In genomic region chr19:16144216-16144581, GRCh38 we compare ENCODE assay signal across 12 cellular contexts. TPM values are rescaled to one million over a fixed set of nuclear protein-coding genes. Genes with fewer than 3 reads are reported as not detected.
A peak's percentile ranks its signal among the peaks of the same experiment; 100 is the strongest.
DNase-seq lines count a peak whose midpoint lies in the region; ATAC-seq and TF ChIP-seq lines count a peak whose summit lies in the region.
"Had no signal": no experiment of that assay in that cellular context is flagged by ENCODE, and none has a peak within 500 bp of the region (broad histone marks: within the 10 kb centered on the region; RNA-seq: fewer than 3 reads in every experiment).

No MANE protein-coding gene starts in this region.

- no peaks in the 10 kb centered on the region for H4K20me1 ChIP-seq in PC-9 (ENCODE audit: insufficient read depth)

- TF ChIP-seq CTCF in PC-9 (conservative IDR thresholded peaks at IDR 0.05) (no peak), esophagus squamous epithelium (IDR thresholded peaks at IDR 0.05) (no peak), stomach (IDR thresholded peaks at IDR 0.05) (no peak)

- H3K4me1 ChIP-seq in PC-9 (replicated peaks; ENCODE audit: insufficient read depth) (peaks cover 30% of the 10 kb centered on the region), esophagus squamous epithelium (peaks cover 0 to 17% (median 10%) of the 10 kb centered on the region in 3 donors), stomach (peaks cover 0 to 39% (median 22%) of the 10 kb centered on the region in 4 donors)
- H3K4me1 ChIP-seq: gastroesophageal sphincter had no signal

- no TSS peak for BruUV-seq in PC-9 (replicated peaks; lab: Mats Ljungman, UMichigan)

- POLR2A ChIA-PET in PC-9 (lab: Charles Lee; ENCODE audit: unreplicated experiment) = interaction anchor here (0.6 to 1.0 kb wide), 3 partner anchors 8 to 1454 kb away, joined by 3 to 5 read pairs (median 3); partner anchors contain the start of gene ZNF333

- H3K79me2 ChIP-seq in PC-9 (ENCODE audit: low read depth) = no peaks in the 10 kb centered on the region

- peaks cover 50% of the 10 kb centered on the region for H3K36me3 Mint-ChIP-seq in activated CD8-positive, alpha-beta memory T cell treated with anti-CD3 and anti-CD28 coated beads, Interleukin-2, amount 10 ng/mL, durations not matched to agents 7 days and 5 days

- H3K4me2 ChIP-seq in PC-9 = peak overlapping the region; percentile 80

- TF ChIP-seq EP300 in stomach (IDR thresholded peaks at IDR 0.05) = no peak

- CTCF ChIA-PET in activated CD8-positive, alpha-beta memory T cell treated with anti-CD3 and anti-CD28 coated beads, Interleukin-2, amount 10 ng/mL, durations not matched to agents 7 days and 5 days (lab: Charles Lee) = interaction anchor here (0.6 to 4.0 kb wide), 21 partner anchors 9 to 572 kb away, joined by 3 to 34 read pairs (median 4); partner anchors contain the start of genes FAM32A, RAB8A and TPM4
- CTCF ChIA-PET in PC-9 (lab: Charles Lee) = interaction anchor here (0.6 to 1.0 kb wide), 2 partner anchors 18 to 99 kb away, joined by 3 to 9 read pairs; no protein-coding TSS in a partner anchor

- H3K27ac ChIP-seq in PC-9 (peak overlapping the region; percentile 71), esophagus squamous epithelium (peak overlapping the region in 3 of 4 donors; percentile 25 to 75 (median 66)), stomach (peak overlapping the region; percentile 65 to 90 (median 86))
- H3K27ac ChIP-seq: gastroesophageal sphincter, GM23248 had no signal

- no peak for TF ChIP-seq POLR2A in esophagus squamous epithelium (IDR thresholded peaks at IDR 0.05)
- TF ChIP-seq POLR2A in stomach (IDR thresholded peaks at IDR 0.05) = no peak

- H3K9me3 Mint-ChIP-seq in activated CD8-positive, alpha-beta memory T cell treated with anti-CD3 and anti-CD28 coated beads, Interleukin-2, amount 10 ng/mL, durations not matched to agents 7 days and 5 days (ENCODE audit: low read depth) = peaks cover 2% of the 10 kb centered on the region

- H3K27me3 Mint-ChIP-seq in activated CD8-positive, alpha-beta memory T cell treated with anti-CD3 and anti-CD28 coated beads, Interleukin-2, amount 10 ng/mL, durations not matched to agents 7 days and 5 days = no peaks in the 10 kb centered on the region

- H3K4me3 Mint-ChIP-seq in activated CD8-positive, alpha-beta memory T cell treated with anti-CD3 and anti-CD28 coated beads, Interleukin-2, amount 10 ng/mL, durations not matched to agents 7 days and 5 days = peak overlapping the region; percentile 98

- no peak for DNase-seq in activated CD8-positive, alpha-beta memory T cell treated with anti-CD3 and anti-CD28 coated beads, Interleukin-2, amount 10 ng/mL, durations not matched to agents 7 days and 5 days
- no peak for DNase-seq in activated CD8-positive, alpha-beta memory T cell treated with anti-CD3 and anti-CD28 coated beads, Interleukin-2, amount 50 U/mL, for 4 hours
- DNase-seq in PC-9 (no peak), esophagus squamous epithelium (lab: John Stamatoyannopoulos, UW) (no peak), stomach (no peak), HUDEP-2 (lab: John Stamatoyannopoulos, UW; ENCODE audit: unreplicated experiment in 76 of 76) (no peak), kidney glomerular epithelial cell (lab: John Stamatoyannopoulos, UW) (no peak)
- DNase-seq: GM23248 had no signal

- H3F3A ChIP-seq in PC-9 (ENCODE audit: insufficient read depth, low read depth) = peaks cover 21% of the 10 kb centered on the region; the same call in 1 of the 2 replicates

- no peaks in the 10 kb centered on the region for H3K9me3 ChIP-seq in PC-9 (ENCODE audit: insufficient read depth, low read depth)
- H3K9me3 ChIP-seq in esophagus squamous epithelium = no peaks in the 10 kb centered on the region
- no peaks in the 10 kb centered on the region for H3K9me3 ChIP-seq in stomach
- H3K9me3 ChIP-seq: gastroesophageal sphincter had no signal

- H3K36me3 ChIP-seq in PC-9 (ENCODE audit: low read depth) = no peaks in the 10 kb centered on the region
- no peaks in the 10 kb centered on the region for H3K36me3 ChIP-seq in esophagus squamous epithelium
- peaks cover 0 to 10% (median 7%) of the 10 kb centered on the region in 4 donors for H3K36me3 ChIP-seq in stomach
- H3K36me3 ChIP-seq: gastroesophageal sphincter had no signal

- no peak overlapping the region for H2AFZ ChIP-seq in PC-9
- H2AFZ ChIP-seq: GM23248 had no signal

- no peaks in the 10 kb centered on the region for H3K9me2 ChIP-seq in PC-9 (ENCODE audit: insufficient read depth)

- peak overlapping the region; percentile 100 for H3K27ac Mint-ChIP-seq in activated CD8-positive, alpha-beta memory T cell treated with anti-CD3 and anti-CD28 coated beads, Interleukin-2, amount 10 ng/mL, durations not matched to agents 7 days and 5 days

- H3K27me3 ChIP-seq in PC-9 (ENCODE audit: insufficient read depth, low read depth) = no peaks in the 10 kb centered on the region
- peaks cover 0 to 17% (median 0%) of the 10 kb centered on the region in 4 donors for H3K27me3 ChIP-seq in esophagus squamous epithelium
- peaks cover 0 to 10% (median 0%) of the 10 kb centered on the region in 3 donors for H3K27me3 ChIP-seq in stomach

- H3K4me3 ChIP-seq in PC-9 = peak overlapping the region; percentile 52; the same call in 1 of the 2 replicates
- peak overlapping the region in 2 of 4 donors; percentile 16 to 54 for H3K4me3 ChIP-seq in esophagus squamous epithelium
- H3K4me3 ChIP-seq in stomach = peak overlapping the region; percentile 37 to 50 (median 42)
- H3K4me3 ChIP-seq: gastroesophageal sphincter, GM23248 had no signal

- 33 to 57% methylated on average over 1 of the region's 1 CpG for WGBS in esophagus squamous epithelium, 2 donors
- WGBS in stomach, 5 donors = 22 to 50% (median 41%) methylated on average over 1 of the region's 1 CpG

- peaks cover 71% of the 10 kb centered on the region for H3K4me1 Mint-ChIP-seq in activated CD8-positive, alpha-beta memory T cell treated with anti-CD3 and anti-CD28 coated beads, Interleukin-2, amount 10 ng/mL, durations not matched to agents 7 days and 5 days

- ATAC-seq in activated CD8-positive, alpha-beta memory T cell treated with anti-CD3 and anti-CD28 coated beads, Interleukin-2, amount 10 ng/mL, durations not matched to agents 7 days and 5 days = peak; percentile 7
- no peak for ATAC-seq in HG03159 (IDR thresholded peaks at IDR 0.05; ENCODE audit: unreplicated experiment)
- ATAC-seq: gastroesophageal sphincter had no signal

- intact Hi-C loops in PC-9 (cut with micrococcal nuclease; ENCODE audit: unreplicated experiment) = no loop called here
- intact Hi-C loops in esophagus squamous epithelium (cut with DNase I) = no loop called here
- intact Hi-C loops in stomach (cut with DNase I; ENCODE audit: low total_unique reads) = no loop called here

RNA-seq across cellular contexts. Expression of gene HSH2D, which starts 0.7 kb away (rescaled TPM):
- total RNA-seq in activated CD8-positive, alpha-beta memory T cell treated with anti-CD3 and anti-CD28 coated beads, Interleukin-2, amount 10 ng/mL, durations not matched to agents 7 days and 5 days = 100 to 1,000 TPM; 181 to 199 TPM
- total RNA-seq in PC-9 (2021) (10.9 and 13.7 TPM in 2 replicates), esophagus squamous epithelium (1 to 10 TPM in 1 of 4 donors, under 1 TPM in 2, not detected in 1; 0.31 to 1.1 (median 0.41) TPM), stomach (10 to 100 TPM in 3 of 5 donors, 1 to 10 TPM in 2; 6.2 to 24.5 (median 10.6) TPM)
- 10 to 100 TPM in 1 of 3 donors, 1 to 10 TPM in 2; 8.2 to 17.7 (median 8.2) TPM for polyA plus RNA-seq in stomach
- total RNA-seq: GM23248 had no signal
- polyA plus RNA-seq: GM23248 had no signal

RNA-seq across cellular contexts. Expression of gene CIB3, which starts 29.1 kb away (rescaled TPM):
- not detected for total RNA-seq in activated CD8-positive, alpha-beta memory T cell treated with anti-CD3 and anti-CD28 coated beads, Interleukin-2, amount 10 ng/mL, durations not matched to agents 7 days and 5 days
- total RNA-seq in PC-9 (2021) = not detected in 2 replicates
- not detected for total RNA-seq in esophagus squamous epithelium
- not detected for total RNA-seq in stomach
- not detected for polyA plus RNA-seq in stomach
- total RNA-seq: gastroesophageal sphincter; GM23248; lower leg skin; T-helper 1 cell treated with Interleukin-12 subunit alpha and Interleukin-12 subunit beta and Interleukin-4 antibody, amounts not matched to agents 30 ng/mL and 1 ng/mL, for 36 hours had no signal
- polyA plus RNA-seq: GM23248 had no signal

RNA-seq across cellular contexts. Expression of gene RAB8A, which starts 32.5 kb away (rescaled TPM):
- 100 to 1,000 TPM; 204 to 271 TPM for total RNA-seq in activated CD8-positive, alpha-beta memory T cell treated with anti-CD3 and anti-CD28 coated beads, Interleukin-2, amount 10 ng/mL, durations not matched to agents 7 days and 5 days
- total RNA-seq in PC-9 (2021) = 87.9 and 104 TPM in 2 replicates
- total RNA-seq in esophagus squamous epithelium = 10 to 100 TPM; 39.5 to 70.9 (median 46.4) TPM
- 10 to 100 TPM in 3 of 5 donors, 1 to 10 TPM in 2; 1.8 to 49.4 (median 11.2) TPM for total RNA-seq in stomach
- polyA plus RNA-seq in stomach = 10 to 100 TPM; 25.4 to 63.4 (median 39.4) TPM

RNA-seq across cellular contexts. Expression of gene FAM32A, which starts 41.0 kb away (rescaled TPM):
- 10 to 100 TPM; 64.6 to 72.0 TPM for total RNA-seq in activated CD8-positive, alpha-beta memory T cell treated with anti-CD3 and anti-CD28 coated beads, Interleukin-2, amount 10 ng/mL, durations not matched to agents 7 days and 5 days
- total RNA-seq in PC-9 (2021) (44.3 and 66.5 TPM in 2 replicates), esophagus squamous epithelium (10 to 100 TPM; 53.5 to 97.4 (median 70.8) TPM), stomach (100 to 1,000 TPM in 2 of 5 donors, 10 to 100 TPM in 2, 1 to 10 TPM in 1; 8.2 to 175 (median 61.0) TPM)
- polyA plus RNA-seq in stomach = 100 to 1,000 TPM in 2 of 3 donors, 10 to 100 TPM in 1; 77.5 to 145 (median 102) TPM

RNA-seq across cellular contexts. Expression of gene AP1M1, which starts 53.5 kb away (rescaled TPM):
- 100 to 1,000 TPM; 144 to 154 TPM for total RNA-seq in activated CD8-positive, alpha-beta memory T cell treated with anti-CD3 and anti-CD28 coated beads, Interleukin-2, amount 10 ng/mL, durations not matched to agents 7 days and 5 days
- total RNA-seq in PC-9 (2021) = 27.5 and 52.8 TPM in 2 replicates
- total RNA-seq in esophagus squamous epithelium = 10 to 100 TPM; 39.3 to 64.6 (median 46.8) TPM
- 10 to 100 TPM in 4 of 5 donors, 1 to 10 TPM in 1; 2.0 to 92.4 (median 27.1) TPM for total RNA-seq in stomach
- polyA plus RNA-seq in stomach = 10 to 100 TPM; 24.2 to 32.8 (median 30.4) TPM

Comparison
In these comparisons a context has a peak if more than half of its experiments do, and no peak if none do; other contexts are left out.
1. RNA of gene HSH2D, which starts 0.7 kb away (total RNA-seq): 181 to 199 TPM in activated CD8-positive, alpha-beta memory T cell treated with anti-CD3 and anti-CD28 coated beads, Interleukin-2, amount 10 ng/mL, durations not matched to agents 7 days and 5 days; 10.9 to 13.7 TPM in PC-9, 6.2 to 24.5 TPM in stomach and 0.31 to 1.1 TPM in esophagus squamous epithelium; every median in the first group is over 4 times any median in the second.
2. Peak in every context shown above with its lines, with median percentiles within 50 percentile points of each other: H3K27ac ChIP-seq.